Comparison of ENCODE assay signal across 8 cellular contexts in genomic region chr10:97612386-97612785, GRCh38. TPM values are rescaled to one million over a fixed set of nuclear protein-coding genes. Genes with fewer than 3 reads are reported as not detected.
DNase-seq lines count a peak whose midpoint lies in the region; ATAC-seq, FAIRE-seq and TF ChIP-seq lines count a peak whose summit lies in the region.

No MANE protein-coding gene starts in this region.

- no peak for FAIRE-seq in HepG2 (lab: Jason Lieb, UNC)

- no TSS peak for BruUV-seq in HepG2 (replicated peaks; lab: Mats Ljungman, UMichigan)

- intact Hi-C loops in HepG2 (cut with micrococcal nuclease; ENCODE audit: unreplicated experiment) = loop anchor here (1.0 to 5.0 kb wide), 3 partner anchors 40 to 205 kb away; partner anchors contain the start of gene ANKRD2

- POLR2A ChIA-PET in HepG2 (lab: Yijun Ruan, JAX) = no interaction called here

- H3K9ac ChIP-seq in HepG2 (ENCODE audit: insufficient read depth, low read depth, low read length) = no peak overlapping the region

- peak; percentile 68 for TF ChIP-seq RAD21 in HepG2 (CRISPR knock-in tag; IDR thresholded peaks at IDR 0.05)

- H3K79me2 ChIP-seq in HepG2 (ENCODE audit: insufficient read depth, low read length) = no peaks in the 10 kb centered on the region

- H3K4me3 ChIP-seq in NB4 (ENCODE audit: low read depth, low read length) (no peak overlapping the region), cardiac fibroblast (replicated peaks in 1 of 2; ENCODE audit: low read depth in 2 of 2, low read length in 2 of 2) (no peak overlapping the region), HepG2 (replicated peaks in 1 of 3; ENCODE audit: insufficient read depth in 1 of 3, low read depth in 2 of 3, low read length in 3 of 3) (no peak overlapping the region)

- no peak overlapping the region for H3K27ac ChIP-seq in HepG2 (ENCODE audit: extremely low read length, insufficient read depth, low read length)

- TF ChIP-seq EP300 in HepG2 (IDR thresholded peaks at IDR 0.05; ENCODE audit: low read depth in 2 of 2, low read length in 2 of 2) = no peak
- no peak for TF ChIP-seq EP300 in HepG2 (CRISPR knock-in tag; IDR thresholded peaks at IDR 0.05; ENCODE audit: borderline replicate concordance)

- no peaks in the 10 kb centered on the region for H3K4me1 ChIP-seq in HepG2 (ENCODE audit: insufficient read depth, low read length)

- no peak overlapping the region for H3K4me2 ChIP-seq in HepG2 (ENCODE audit: low read depth, low read length)

- DNase-seq in G401 (ENCODE audit: low spot score) = peak; percentile 90
- peak; percentile 50 for DNase-seq in NB4 (ENCODE audit: low read depth)
- peak; percentile 73 to 76 for DNase-seq in cardiac fibroblast (ENCODE audit: low read depth in 2 of 2)
- DNase-seq in HepG2 (ENCODE audit: low spot score) = peak; percentile 45
- DNase-seq in LoVo (ENCODE audit: low spot score) = no peak
- DNase-seq in activated naive CD4-positive, alpha-beta T cell treated with Interleukin-2 at 50 U/mL for 16 hours = no peak
- DNase-seq in activated CD4-positive, alpha-beta T cell treated with anti-CD3 and anti-CD28 coated beads, Interleukin-2, amount 50 U/mL, for 48 hours = no peak

- no peaks in the 10 kb centered on the region for H3K36me3 ChIP-seq in HepG2 (replicated peaks in 1 of 2; ENCODE audit: control insufficient read depth in 1 of 2, insufficient read depth in 2 of 2, low read length in 2 of 2)

- TF ChIP-seq CTCF in NB4 (IDR thresholded peaks at IDR 0.05; ENCODE audit: low read depth, low read length) (no peak), cardiac fibroblast (IDR thresholded peaks at IDR 0.05; ENCODE audit: low read depth, low read length) (peak; percentile 31), HepG2 (CRISPR knock-in tag; IDR thresholded peaks at IDR 0.05) (peak; percentile 72)

- WGBS in HepG2 (ENCODE audit: low lambda C conversion rate) = 57% methylated on average over 2 of the region's 2 CpGs

- CTCF ChIA-PET in HepG2 (lab: Yijun Ruan, JAX; ENCODE audit: low intra/inter-chr PET ratio, low total read pairs) = interaction anchor here (1.1 to 2.0 kb wide), 2 partner anchors 40 to 78 kb away, joined by 3 to 46 read pairs; partner anchors contain the start of gene ANKRD2

- no peaks in the 10 kb centered on the region for H4K20me1 ChIP-seq in HepG2 (ENCODE audit: insufficient read depth, low read length)

- peak; percentile 91 for ATAC-seq in HepG2
- ATAC-seq in GM18870 (IDR thresholded peaks at IDR 0.05; ENCODE audit: unreplicated experiment) = no peak

- in situ Hi-C loops in G401 (cut with HindIII; ENCODE audit: low sequenced_read_pairs) (no loop called here), HepG2 (cut with HindIII; ENCODE audit: extremely low pct_ligation_motif_present, low pct_unique_long_range_greater_than_20kb) (loop anchor here (5.0 kb wide), 1 partner anchor 40 kb away; the partner anchor contains the start of gene ANKRD2)

- no peaks in the 10 kb centered on the region for H3K27me3 ChIP-seq in HepG2 (ENCODE audit: control insufficient read depth in 1 of 2, insufficient read depth in 2 of 2, low read length in 2 of 2)

- H2AFZ ChIP-seq in HepG2 (ENCODE audit: low read length) = no peak overlapping the region

- H3K9me3 ChIP-seq in HepG2 (ENCODE audit: low read length) = no peaks in the 10 kb centered on the region

- TF ChIP-seq POLR2A in NB4 (IDR thresholded peaks at IDR 0.05; ENCODE audit: extremely low read depth, insufficient read length) = no peak
- TF ChIP-seq POLR2A in HepG2 (IDR thresholded peaks at IDR 0.05; ENCODE audit: insufficient read depth in 1 of 2, low read depth in 2 of 2, low read length in 2 of 2) = no peak

RNA-seq across cellular contexts. Expression of gene MORN4, which starts 20.9 kb away (rescaled TPM):
- 15.6 and 18.8 TPM in 2 replicates for total RNA-seq in G401 (2014; rRNA removed; shearing (Covaris generic))
- total RNA-seq in HepG2 (2016; rRNA removed; fragmentation: Illumina TruSeq; extraction: Trizol) = 3.4 and 4.2 TPM in 2 replicates
- total RNA-seq in HepG2 (2016; cell fraction: cytosol; rRNA removed; fragmentation: Illumina TruSeq; extraction: Trizol; ENCODE audit: low read depth) = 3.2 and 5.3 TPM in 2 replicates
- total RNA-seq in HepG2 (2016; cell fraction: insoluble cytoplasmic fraction; rRNA removed; fragmentation: Illumina TruSeq; extraction: Trizol) = 4.6 and 5.2 TPM in 2 replicates
- 6.1 and 6.3 TPM in 2 replicates for total RNA-seq in HepG2 (2016; cell fraction: membrane; rRNA removed; fragmentation: Illumina TruSeq; extraction: Trizol)
- 1.6 and 3.0 TPM in 2 replicates for total RNA-seq in HepG2 (2016; cell fraction: nucleus; rRNA removed; fragmentation: Illumina TruSeq; extraction: Trizol)
- 9.1 and 10.8 TPM in 2 replicates for polyA plus RNA-seq in HepG2 (2011; rRNA removed)
- polyA plus RNA-seq in HepG2 (2011; cell fraction: cytosol; rRNA removed) = 7.3 and 11.8 TPM in 2 replicates
- 4.4 and 5.7 TPM in 2 replicates for polyA plus RNA-seq in HepG2 (2011; cell fraction: nucleus; rRNA removed)
- 7.4 and 10.4 TPM in 2 replicates for polyA plus RNA-seq in HepG2 (2012)
- polyA plus RNA-seq in HepG2 (2016; cell fraction: cytosol; fragmentation: Illumina TruSeq; extraction: Trizol; ENCODE audit: low read depth) = 7.7 and 8.5 TPM in 2 replicates
- 9.6 and 10.3 TPM in 2 replicates for polyA plus RNA-seq in HepG2 (2016; cell fraction: insoluble cytoplasmic fraction; fragmentation: Illumina TruSeq; extraction: Trizol; ENCODE audit: low read depth)
- 9.0 and 9.4 TPM in 2 replicates for polyA plus RNA-seq in HepG2 (2016; cell fraction: membrane; fragmentation: Illumina TruSeq; extraction: Trizol; ENCODE audit: low read depth)
- polyA plus RNA-seq in HepG2 (2016; cell fraction: nucleus; fragmentation: Illumina TruSeq; extraction: Trizol; ENCODE audit: insufficient read depth, low read depth) = 7.8 and 8.8 TPM in 2 replicates
- 2.2 and 3.4 TPM in 2 replicates for polyA minus RNA-seq in HepG2 (2011; rRNA and poly(A)+ RNA removed; ENCODE audit: low replicate concordance)
- 1.2 and 2.5 TPM in 2 replicates for polyA minus RNA-seq in HepG2 (2011; cell fraction: cytosol; rRNA and poly(A)+ RNA removed)
- polyA minus RNA-seq in HepG2 (2011; cell fraction: nucleus; rRNA and poly(A)+ RNA removed) = 2.9 and 3.7 TPM in 2 replicates

RNA-seq across cellular contexts. Expression of gene C10orf62, which starts 22.9 kb away (rescaled TPM):
- 0.24 TPM in 1 of 2 replicates, not detected in the other for total RNA-seq in G401 (2014; rRNA removed; shearing (Covaris generic))
- total RNA-seq in HepG2 (2016; rRNA removed; fragmentation: Illumina TruSeq; extraction: Trizol) = 0.28 and 1.6 TPM in 2 replicates
- not detected in 2 replicates for total RNA-seq in HepG2 (2016; cell fraction: cytosol; rRNA removed; fragmentation: Illumina TruSeq; extraction: Trizol; ENCODE audit: low read depth)
- 0.42 and 1.9 TPM in 2 replicates for total RNA-seq in HepG2 (2016; cell fraction: insoluble cytoplasmic fraction; rRNA removed; fragmentation: Illumina TruSeq; extraction: Trizol)
- 0.15 TPM in 1 of 2 replicates, not detected in the other for total RNA-seq in HepG2 (2016; cell fraction: membrane; rRNA removed; fragmentation: Illumina TruSeq; extraction: Trizol)
- 3.1 and 3.7 TPM in 2 replicates for total RNA-seq in HepG2 (2016; cell fraction: nucleus; rRNA removed; fragmentation: Illumina TruSeq; extraction: Trizol)
- polyA plus RNA-seq in HepG2 (2011; rRNA removed) = 0.61 and 0.74 TPM in 2 replicates
- 0.08 and 0.21 TPM in 2 replicates for polyA plus RNA-seq in HepG2 (2011; cell fraction: cytosol; rRNA removed)
- 2.6 and 3.1 TPM in 2 replicates for polyA plus RNA-seq in HepG2 (2011; cell fraction: nucleus; rRNA removed)
- polyA plus RNA-seq in HepG2 (2012) = 0.21 and 0.27 TPM in 2 replicates
- polyA plus RNA-seq in HepG2 (2016; cell fraction: cytosol; fragmentation: Illumina TruSeq; extraction: Trizol; ENCODE audit: low read depth) = 0.22 TPM in 1 of 2 replicates, not detected in the other
- 0.27 and 0.39 TPM in 2 replicates for polyA plus RNA-seq in HepG2 (2016; cell fraction: insoluble cytoplasmic fraction; fragmentation: Illumina TruSeq; extraction: Trizol; ENCODE audit: low read depth)
- not detected in 2 replicates for polyA plus RNA-seq in HepG2 (2016; cell fraction: membrane; fragmentation: Illumina TruSeq; extraction: Trizol; ENCODE audit: low read depth)
- 1.4 and 1.5 TPM in 2 replicates for polyA plus RNA-seq in HepG2 (2016; cell fraction: nucleus; fragmentation: Illumina TruSeq; extraction: Trizol; ENCODE audit: insufficient read depth, low read depth)
- 1.6 and 3.3 TPM in 2 replicates for polyA minus RNA-seq in HepG2 (2011; rRNA and poly(A)+ RNA removed; ENCODE audit: low replicate concordance)
- not detected in 2 replicates for polyA minus RNA-seq in HepG2 (2011; cell fraction: cytosol; rRNA and poly(A)+ RNA removed)
- 5.2 and 5.8 TPM in 2 replicates for polyA minus RNA-seq in HepG2 (2011; cell fraction: nucleus; rRNA and poly(A)+ RNA removed)

RNA-seq across cellular contexts. Expression of gene PI4K2A, which starts 28.1 kb away (rescaled TPM):
- total RNA-seq in G401 (2014; rRNA removed; shearing (Covaris generic)) = 40.2 and 42.2 TPM in 2 replicates
- 14.3 and 16.6 TPM in 2 replicates for total RNA-seq in HepG2 (2016; rRNA removed; fragmentation: Illumina TruSeq; extraction: Trizol)
- 1.1 and 1.5 TPM in 2 replicates for total RNA-seq in HepG2 (2016; cell fraction: cytosol; rRNA removed; fragmentation: Illumina TruSeq; extraction: Trizol; ENCODE audit: low read depth)
- 14.4 and 15.3 TPM in 2 replicates for total RNA-seq in HepG2 (2016; cell fraction: insoluble cytoplasmic fraction; rRNA removed; fragmentation: Illumina TruSeq; extraction: Trizol)
- 5.3 and 5.4 TPM in 2 replicates for total RNA-seq in HepG2 (2016; cell fraction: membrane; rRNA removed; fragmentation: Illumina TruSeq; extraction: Trizol)
- 7.8 and 8.3 TPM in 2 replicates for total RNA-seq in HepG2 (2016; cell fraction: nucleus; rRNA removed; fragmentation: Illumina TruSeq; extraction: Trizol)
- polyA plus RNA-seq in HepG2 (2011; rRNA removed) = 10.9 and 12.3 TPM in 2 replicates
- polyA plus RNA-seq in HepG2 (2011; cell fraction: cytosol; rRNA removed) = 11.1 and 12.6 TPM in 2 replicates
- polyA plus RNA-seq in HepG2 (2011; cell fraction: nucleus; rRNA removed) = 7.2 and 8.1 TPM in 2 replicates
- polyA plus RNA-seq in HepG2 (2012) = 8.1 and 9.8 TPM in 2 replicates
- 1.2 and 1.5 TPM in 2 replicates for polyA plus RNA-seq in HepG2 (2016; cell fraction: cytosol; fragmentation: Illumina TruSeq; extraction: Trizol; ENCODE audit: low read depth)
- 16.4 and 17.1 TPM in 2 replicates for polyA plus RNA-seq in HepG2 (2016; cell fraction: insoluble cytoplasmic fraction; fragmentation: Illumina TruSeq; extraction: Trizol; ENCODE audit: low read depth)
- polyA plus RNA-seq in HepG2 (2016; cell fraction: membrane; fragmentation: Illumina TruSeq; extraction: Trizol; ENCODE audit: low read depth) = 3.5 and 4.3 TPM in 2 replicates
- 11.0 and 12.8 TPM in 2 replicates for polyA plus RNA-seq in HepG2 (2016; cell fraction: nucleus; fragmentation: Illumina TruSeq; extraction: Trizol; ENCODE audit: insufficient read depth, low read depth)
- 14.5 and 22.6 TPM in 2 replicates for polyA minus RNA-seq in HepG2 (2011; rRNA and poly(A)+ RNA removed; ENCODE audit: low replicate concordance)
- 5.7 and 6.0 TPM in 2 replicates for polyA minus RNA-seq in HepG2 (2011; cell fraction: cytosol; rRNA and poly(A)+ RNA removed)
- 5.5 and 5.7 TPM in 2 replicates for polyA minus RNA-seq in HepG2 (2011; cell fraction: nucleus; rRNA and poly(A)+ RNA removed)

RNA-seq across cellular contexts. Expression of gene HOGA1, which starts 28.2 kb away (rescaled TPM):
- 8.0 and 8.1 TPM in 2 replicates for total RNA-seq in G401 (2014; rRNA removed; shearing (Covaris generic))
- total RNA-seq in HepG2 (2016; rRNA removed; fragmentation: Illumina TruSeq; extraction: Trizol) = 18.8 and 19.5 TPM in 2 replicates
- 3.4 and 5.6 TPM in 2 replicates for total RNA-seq in HepG2 (2016; cell fraction: cytosol; rRNA removed; fragmentation: Illumina TruSeq; extraction: Trizol; ENCODE audit: low read depth)
- 18.4 and 22.7 TPM in 2 replicates for total RNA-seq in HepG2 (2016; cell fraction: insoluble cytoplasmic fraction; rRNA removed; fragmentation: Illumina TruSeq; extraction: Trizol)
- 6.7 and 7.9 TPM in 2 replicates for total RNA-seq in HepG2 (2016; cell fraction: membrane; rRNA removed; fragmentation: Illumina TruSeq; extraction: Trizol)
- 14.5 and 15.4 TPM in 2 replicates for total RNA-seq in HepG2 (2016; cell fraction: nucleus; rRNA removed; fragmentation: Illumina TruSeq; extraction: Trizol)
- polyA plus RNA-seq in HepG2 (2011; rRNA removed) = 7.1 and 7.6 TPM in 2 replicates
- 6.2 and 6.3 TPM in 2 replicates for polyA plus RNA-seq in HepG2 (2011; cell fraction: cytosol; rRNA removed)
- 12.0 and 12.1 TPM in 2 replicates for polyA plus RNA-seq in HepG2 (2011; cell fraction: nucleus; rRNA removed)
- polyA plus RNA-seq in HepG2 (2012) = 4.6 and 5.6 TPM in 2 replicates
- 2.4 and 2.7 TPM in 2 replicates for polyA plus RNA-seq in HepG2 (2016; cell fraction: cytosol; fragmentation: Illumina TruSeq; extraction: Trizol; ENCODE audit: low read depth)
- polyA plus RNA-seq in HepG2 (2016; cell fraction: insoluble cytoplasmic fraction; fragmentation: Illumina TruSeq; extraction: Trizol; ENCODE audit: low read depth) = 15.7 and 17.4 TPM in 2 replicates
- polyA plus RNA-seq in HepG2 (2016; cell fraction: membrane; fragmentation: Illumina TruSeq; extraction: Trizol; ENCODE audit: low read depth) = 3.0 and 3.6 TPM in 2 replicates
- 18.7 and 20.9 TPM in 2 replicates for polyA plus RNA-seq in HepG2 (2016; cell fraction: nucleus; fragmentation: Illumina TruSeq; extraction: Trizol; ENCODE audit: insufficient read depth, low read depth)
- 1.9 and 7.8 TPM in 2 replicates for polyA minus RNA-seq in HepG2 (2011; rRNA and poly(A)+ RNA removed; ENCODE audit: low replicate concordance)
- polyA minus RNA-seq in HepG2 (2011; cell fraction: cytosol; rRNA and poly(A)+ RNA removed) = 2.8 and 3.5 TPM in 2 replicates
- 9.0 and 9.3 TPM in 2 replicates for polyA minus RNA-seq in HepG2 (2011; cell fraction: nucleus; rRNA and poly(A)+ RNA removed)

RNA-seq across cellular contexts. Expression of gene ANKRD2, which starts 39.8 kb away (rescaled TPM):
- total RNA-seq in G401 (2014; rRNA removed; shearing (Covaris generic)) = 0.41 and 3.4 TPM in 2 replicates
- not detected in 2 replicates for total RNA-seq in HepG2 (2016; rRNA removed; fragmentation: Illumina TruSeq; extraction: Trizol)
- total RNA-seq in HepG2 (2016; cell fraction: cytosol; rRNA removed; fragmentation: Illumina TruSeq; extraction: Trizol; ENCODE audit: low read depth) = not detected in 2 replicates
- not detected in 2 replicates for total RNA-seq in HepG2 (2016; cell fraction: insoluble cytoplasmic fraction; rRNA removed; fragmentation: Illumina TruSeq; extraction: Trizol)
- total RNA-seq in HepG2 (2016; cell fraction: membrane; rRNA removed; fragmentation: Illumina TruSeq; extraction: Trizol) = not detected in 2 replicates
- total RNA-seq in HepG2 (2016; cell fraction: nucleus; rRNA removed; fragmentation: Illumina TruSeq; extraction: Trizol) = not detected in 2 replicates
- not detected in 2 replicates for polyA plus RNA-seq in HepG2 (2011; rRNA removed)
- polyA plus RNA-seq in HepG2 (2011; cell fraction: cytosol; rRNA removed) = not detected in 2 replicates
- polyA plus RNA-seq in HepG2 (2011; cell fraction: nucleus; rRNA removed) = not detected in 2 replicates
- not detected in 2 replicates for polyA plus RNA-seq in HepG2 (2012)
- polyA plus RNA-seq in HepG2 (2016; cell fraction: cytosol; fragmentation: Illumina TruSeq; extraction: Trizol; ENCODE audit: low read depth) = not detected in 2 replicates
- polyA plus RNA-seq in HepG2 (2016; cell fraction: insoluble cytoplasmic fraction; fragmentation: Illumina TruSeq; extraction: Trizol; ENCODE audit: low read depth) = not detected in 2 replicates
- not detected in 2 replicates for polyA plus RNA-seq in HepG2 (2016; cell fraction: membrane; fragmentation: Illumina TruSeq; extraction: Trizol; ENCODE audit: low read depth)
- polyA plus RNA-seq in HepG2 (2016; cell fraction: nucleus; fragmentation: Illumina TruSeq; extraction: Trizol; ENCODE audit: insufficient read depth, low read depth) = not detected in 2 replicates
- 0.09 TPM in 1 of 2 replicates, not detected in the other for polyA minus RNA-seq in HepG2 (2011; rRNA and poly(A)+ RNA removed; ENCODE audit: low replicate concordance)
- not detected in 2 replicates for polyA minus RNA-seq in HepG2 (2011; cell fraction: cytosol; rRNA and poly(A)+ RNA removed)
- polyA minus RNA-seq in HepG2 (2011; cell fraction: nucleus; rRNA and poly(A)+ RNA removed) = not detected in 2 replicates

Comparison
In these comparisons a context has a peak if more than half of its experiments do, and no peak if none do; other contexts are left out.
1. DNase-seq: peak in G401 (single experiment), NB4 (single experiment), cardiac fibroblast (2 of 2) and HepG2 (single experiment); none in LoVo (single experiment), activated naive CD4-positive, alpha-beta T cell treated with Interleukin-2 at 50 U/mL for 16 hours (single experiment) and activated CD4-positive, alpha-beta T cell treated with anti-CD3 and anti-CD28 coated beads, Interleukin-2, amount 50 U/mL, for 48 hours (0 of 2).